ENCODE assay signal across 15 cellular contexts in the genomic region with DNA sequence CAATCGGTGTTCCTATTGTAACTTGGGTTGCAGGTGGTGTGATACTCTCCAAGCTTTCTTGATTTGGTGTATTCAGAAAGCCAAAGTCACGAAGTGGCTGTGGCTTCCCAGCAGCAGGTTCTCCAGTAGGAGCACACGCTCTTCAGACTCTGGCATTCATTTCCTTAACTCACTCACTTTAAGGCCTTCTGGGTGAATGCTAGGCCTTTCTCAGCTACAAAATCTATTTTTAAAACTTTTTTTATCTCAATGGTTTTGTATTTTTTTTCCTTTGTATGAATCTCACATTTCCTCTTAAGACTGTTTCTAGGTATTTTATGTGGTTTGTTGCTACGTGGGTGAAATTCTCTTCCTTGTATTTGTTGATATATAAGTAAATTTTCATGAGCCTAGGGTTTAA. TPM values are rescaled to one million over a fixed set of nuclear protein-coding genes. Genes with fewer than 3 reads are reported as not detected.
DNase-seq lines count a peak whose midpoint lies in the region; ATAC-seq and TF ChIP-seq lines count a peak whose summit lies in the region.
"Had no signal": no experiment of that assay in that cellular context is flagged by ENCODE, and none has a peak within 500 bp of the region (broad histone marks: within the 10 kb centered on the region; RNA-seq: fewer than 3 reads in every experiment).

No MANE protein-coding gene starts in this region.

- H3K4me1 ChIP-seq in body of pancreas (peaks cover 23% of the 10 kb centered on the region), osteoblast (ENCODE audit: insufficient read depth, low read length) (peaks cover 4% of the 10 kb centered on the region)
- H3K4me1 ChIP-seq: parathyroid adenoma had no signal

- no peaks in the 10 kb centered on the region for H3K36me3 Mint-ChIP-seq in osteocyte (ENCODE audit: unreplicated experiment)

- H3K9me3 Mint-ChIP-seq in osteocyte (ENCODE audit: unreplicated experiment), result no peaks in the 10 kb centered on the region

- no peak overlapping the region for H3K4me3 ChIP-seq in body of pancreas
- no peak overlapping the region for H3K4me3 ChIP-seq in osteoblast (ENCODE audit: insufficient read depth, low read length)

- peak overlapping the region; percentile 40 for H3K4me2 ChIP-seq in osteoblast (ENCODE audit: insufficient read depth, low read length)

- no peaks in the 10 kb centered on the region for H3K27me3 ChIP-seq in body of pancreas
- H3K27me3 ChIP-seq in osteoblast (ENCODE audit: insufficient read depth, low read length), result no peaks in the 10 kb centered on the region
- H3K27me3 ChIP-seq: adrenal gland had no signal

- peak in 1 of 3 donors; percentile 25 for TF ChIP-seq POLR2A in body of pancreas (IDR thresholded peaks at IDR 0.05)

- WGBS in body of pancreas, 2 donors, result 42 to 53% methylated on average over 4 of the region's 4 CpGs

- H3K36me3 ChIP-seq in body of pancreas (replicated peaks in 1 of 2; ENCODE audit: insufficient read depth in 1 of 2, low read depth in 2 of 2), result no peaks in the 10 kb centered on the region
- H3K36me3 ChIP-seq in osteoblast (ENCODE audit: insufficient read depth, low read length), result no peaks in the 10 kb centered on the region
- H3K36me3 ChIP-seq: adrenal gland had no signal

- intact Hi-C loops in body of pancreas (cut with DNase I), result no loop called here

- no peaks in the 10 kb centered on the region for H3K79me2 ChIP-seq in osteoblast (ENCODE audit: insufficient read depth, low read length)
- H3K79me2 ChIP-seq: parathyroid adenoma had no signal

- no peak overlapping the region for H3K27ac Mint-ChIP-seq in osteocyte (ENCODE audit: unreplicated experiment)

- H4K20me1 ChIP-seq in osteoblast (ENCODE audit: insufficient read depth, low read length), result no peaks in the 10 kb centered on the region

- H3K27ac ChIP-seq in body of pancreas, result peak overlapping the region in 3 of 4 donors; percentile 8 to 43 (median 10)
- no peak overlapping the region for H3K27ac ChIP-seq in osteoblast (ENCODE audit: low read depth, low read length)
- H3K27ac ChIP-seq: adrenal gland, parathyroid adenoma had no signal

- TF ChIP-seq CTCF in body of pancreas (IDR thresholded peaks at IDR 0.05) (no peak), osteoblast (IDR thresholded peaks at IDR 0.05; ENCODE audit: extremely low read depth, low read depth, low read length) (no peak), osteocyte (IDR thresholded peaks at IDR 0.05) (no peak)

- peak overlapping the region; percentile 85 for H2AFZ ChIP-seq in osteoblast (ENCODE audit: low read length)
- H2AFZ ChIP-seq: parathyroid adenoma had no signal

- DNase-seq in Daoy (ENCODE audit: low read depth) (peak; percentile 9), body of pancreas (peak in 3 of 4 donors; percentile 14 to 52 (median 21)), osteoblast (ENCODE audit: insufficient read length, low spot score, missing footprints) (peak; percentile 52), SHP77 (lab: John Stamatoyannopoulos, UW) (no peak), osteocyte (ENCODE audit: extremely low spot score, unreplicated experiment) (no peak), NCI-H146 treated with DMSO at 0.1 percent for 48 hours (lab: John Stamatoyannopoulos, UW; ENCODE audit: unreplicated experiment) (no peak)
- DNase-seq: activated CD4-positive, CD25-positive, alpha-beta regulatory T cell; adrenal gland; NCI-H510A; SHP77 treated with DMSO at 0.1 percent for 48 hours; stimulated activated CD4-positive, alpha-beta T cell treated with anti-CD3 and anti-CD28 coated beads, Interleukin-4, amount 100 ng/mL, for 1 hour; stimulated activated naive CD4-positive, alpha-beta T cell treated with Interleukin-2 at 50 U/mL for 16 hours had no signal

- H3K4me1 Mint-ChIP-seq in osteocyte (ENCODE audit: unreplicated experiment), result no peaks in the 10 kb centered on the region

- ATAC-seq in HG03342 (IDR thresholded peaks at IDR 0.05; ENCODE audit: unreplicated experiment), result peak; percentile 35
- ATAC-seq in body of pancreas, result peak; percentile 59
- ATAC-seq: left lobe of liver had no signal

- no peak overlapping the region for H3K4me3 Mint-ChIP-seq in osteocyte (ENCODE audit: unreplicated experiment)

- peaks cover 9% of the 10 kb centered on the region for H3K27me3 Mint-ChIP-seq in osteocyte (ENCODE audit: unreplicated experiment)

- H3K9me3 ChIP-seq in body of pancreas (no peaks in the 10 kb centered on the region), osteoblast (ENCODE audit: low read depth, low read length) (no peaks in the 10 kb centered on the region)
- H3K9me3 ChIP-seq: adrenal gland had no signal

RNA-seq across cellular contexts. Expression of gene PKN2, which starts 22.9 kb away (rescaled TPM):
- 31.7 and 35.7 TPM in 2 replicates for total RNA-seq in Daoy (2014; rRNA removed; shearing (Covaris generic))
- 10 to 100 TPM; 19.8 to 22.1 TPM for total RNA-seq in body of pancreas
- 41.5 and 43.4 TPM in 2 replicates for total RNA-seq in osteoblast
- total RNA-seq in osteocyte, result 43.8 and 46.8 TPM in 2 replicates

Comparison
In these comparisons a context has a peak if more than half of its experiments do, and no peak if none do; other contexts are left out.
1. DNase-seq: peak in Daoy (single experiment), body of pancreas (3 of 4) and osteoblast (single experiment); none in SHP77 (0 of 2), osteocyte (single experiment) and NCI-H146 treated with DMSO at 0.1 percent for 48 hours (single experiment).